15 cellular contexts compared by ENCODE assay signal in genomic region chr1:187203257-187203656, GRCh38.
DNase-seq lines count a peak whose midpoint lies in the region; ATAC-seq and TF ChIP-seq lines count a peak whose summit lies in the region.
"Had no signal": no experiment of that assay in that cellular context is flagged by ENCODE, and none has a peak within 500 bp of the region (broad histone marks: within the 10 kb centered on the region; RNA-seq: fewer than 3 reads in every experiment).

No MANE protein-coding gene starts in this region.

- DNase-seq in EL (peak; percentile 46), M059J (ENCODE audit: low read depth) (peak; percentile 57), astrocyte of the spinal cord (ENCODE audit: low read depth, low spot score) (peak; percentile 53), kidney glomerular epithelial cell (lab: John Stamatoyannopoulos, UW) (peak; percentile 18), dorsolateral prefrontal cortex (no peak), neural progenitor cell (ENCODE audit: low spot score) (no peak)
- DNase-seq in stimulated activated CD4-positive, alpha-beta T cell treated with anti-CD3 and anti-CD28 coated beads, Interleukin-12 subunit alpha, Interleukin-12 subunit beta, amount 100 ng/mL, for 4 hours, result no peak
- DNase-seq: activated T-cell treated with anti-CD3 and anti-CD28 coated beads, Interleukin-2, amount 50 U/mL, for 1 hour; amygdala; effector CD8-positive, alpha-beta T cell; naive B cell; stimulated activated CD4-positive, alpha-beta T cell treated with anti-CD3 and anti-CD28 coated beads, Interleukin-2, amount 100 ng/mL, for 48 hours had no signal

- no peaks in the 10 kb centered on the region for H3K4me1 Mint-ChIP-seq in neural progenitor cell
- H3K4me1 Mint-ChIP-seq: naive B cell had no signal

- no peak overlapping the region for H3K9ac ChIP-seq in neural progenitor cell

- no peaks in the 10 kb centered on the region for H3F3A ChIP-seq in neural progenitor cell (ENCODE audit: low read depth)

- no peaks in the 10 kb centered on the region for H3K9me3 ChIP-seq in neural progenitor cell (ENCODE audit: low read depth)

- no peak overlapping the region for H3K4me3 Mint-ChIP-seq in neural progenitor cell
- H3K4me3 Mint-ChIP-seq: naive B cell had no signal

- no peaks in the 10 kb centered on the region for H4K20me1 ChIP-seq in neural progenitor cell (ENCODE audit: low read depth)

- no peak overlapping the region for H2AFZ ChIP-seq in neural progenitor cell (replicated peaks)

- H3K27ac ChIP-seq in dorsolateral prefrontal cortex (no peak overlapping the region), neural progenitor cell (no peak overlapping the region)
- H3K27ac ChIP-seq: C4-2B had no signal

- H3K4me1 ChIP-seq in neural progenitor cell, result no peaks in the 10 kb centered on the region

- H3K4me2 ChIP-seq in neural progenitor cell, result no peak overlapping the region

- no peak overlapping the region for H3K27ac Mint-ChIP-seq in neural progenitor cell
- H3K27ac Mint-ChIP-seq: naive B cell had no signal

- H3K79me2 ChIP-seq in neural progenitor cell (ENCODE audit: low read depth), result no peaks in the 10 kb centered on the region

- H3K4me3 ChIP-seq in astrocyte of the spinal cord (ENCODE audit: low read depth, low read length) (no peak overlapping the region), dorsolateral prefrontal cortex (no peak overlapping the region), neural progenitor cell (no peak overlapping the region)

- in situ Hi-C loops in astrocyte of the spinal cord (cut with HindIII; ENCODE audit: low sequenced_read_pairs), result no loop called here

- TF ChIP-seq CTCF in astrocyte of the spinal cord (IDR thresholded peaks at IDR 0.05; ENCODE audit: low read depth, low read length) (no peak), dorsolateral prefrontal cortex (IDR thresholded peaks at IDR 0.05 in 54 of 56, conservative IDR thresholded peaks at IDR 0.05 in 2 of 56; ENCODE audit: low read depth in 1 of 56, partially characterized antibody in 56 of 56) (no peak), neural progenitor cell (IDR thresholded peaks at IDR 0.05) (no peak)

- H3K27me3 Mint-ChIP-seq in neural progenitor cell (ENCODE audit: insufficient read depth, low read depth), result no peaks in the 10 kb centered on the region
- H3K27me3 Mint-ChIP-seq: naive B cell had no signal

- H3K27me3 ChIP-seq in dorsolateral prefrontal cortex (no peaks in the 10 kb centered on the region), neural progenitor cell (no peaks in the 10 kb centered on the region)

- H3K9me3 Mint-ChIP-seq in neural progenitor cell, result no peaks in the 10 kb centered on the region

- no peaks in the 10 kb centered on the region for H3K36me3 ChIP-seq in neural progenitor cell

- ATAC-seq in HG02588 (IDR thresholded peaks at IDR 0.05; ENCODE audit: unreplicated experiment), result no peak
- ATAC-seq: left lobe of liver had no signal

- intact Hi-C loops in dorsolateral prefrontal cortex (cut with DNase I), result no loop called here

- no peaks in the 10 kb centered on the region for H3K36me3 Mint-ChIP-seq in neural progenitor cell
- H3K36me3 Mint-ChIP-seq: naive B cell had no signal

Comparison
In these comparisons a context has a peak if more than half of its experiments do, and no peak if none do; other contexts are left out.
1. DNase-seq: peak in EL (single experiment), M059J (single experiment), astrocyte of the spinal cord (single experiment) and kidney glomerular epithelial cell (single experiment); none in stimulated activated CD4-positive, alpha-beta T cell treated with anti-CD3 and anti-CD28 coated beads, Interleukin-12 subunit alpha, Interleukin-12 subunit beta, amount 100 ng/mL, for 4 hours (single experiment), dorsolateral prefrontal cortex (0 of 10) and neural progenitor cell (single experiment).